17 cellular contexts compared by ENCODE assay signal in the genomic region with DNA sequence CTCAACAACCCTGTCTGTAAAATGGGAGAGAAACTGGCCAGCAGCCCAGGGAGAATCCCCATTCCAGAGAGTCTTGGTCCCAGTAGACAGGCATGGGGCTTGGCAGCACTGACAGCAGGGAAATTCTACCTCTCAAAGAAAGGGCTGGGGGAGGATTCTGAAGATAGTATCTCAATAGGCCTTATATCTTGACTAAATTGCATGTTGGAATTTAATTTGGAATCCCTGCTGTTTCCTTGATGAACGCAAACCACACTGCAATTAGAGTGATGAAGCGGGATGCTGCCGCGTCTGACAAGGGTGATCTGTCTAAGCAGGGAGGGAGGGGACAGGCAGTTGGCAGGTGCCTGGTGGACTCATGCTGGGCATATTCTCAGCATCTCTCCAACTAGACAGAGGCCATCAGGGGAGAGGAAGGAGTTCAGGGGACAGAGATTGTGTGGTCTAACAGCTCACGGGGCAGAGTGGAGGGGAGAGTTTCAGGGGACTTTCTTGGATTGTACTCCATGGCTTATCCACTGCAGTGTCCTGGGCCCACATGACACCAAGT. TPM values are rescaled to one million over a fixed set of nuclear protein-coding genes. Genes with fewer than 3 reads are reported as not detected.
DNase-seq lines count a peak whose midpoint lies in the region; ATAC-seq and TF ChIP-seq lines count a peak whose summit lies in the region.
"Had no signal": no experiment of that assay in that cellular context is flagged by ENCODE, and none has a peak within 500 bp of the region (broad histone marks: within the 10 kb centered on the region; RNA-seq: fewer than 3 reads in every experiment).

No MANE protein-coding gene starts in this region.

- TF ChIP-seq POLR2A in vagina (IDR thresholded peaks at IDR 0.05): no peak

- H3K9me3 ChIP-seq in SK-N-SH (no peaks in the 10 kb centered on the region), vagina (no peaks in the 10 kb centered on the region)

- H3K27ac ChIP-seq in SK-N-SH (ENCODE audit: low read depth in 2 of 2, low read length in 1 of 2) (no peak overlapping the region), vagina (no peak overlapping the region)
- H3K27ac ChIP-seq: HL-60 had no signal

- WGBS in SK-N-SH (ENCODE audit: low lambda C conversion rate): 78% methylated on average over 4 of the region's 5 CpGs

- no peaks in the 10 kb centered on the region for H3F3A ChIP-seq in SK-N-SH (replicated peaks; ENCODE audit: insufficient read depth)

- no peaks in the 10 kb centered on the region for H3K79me2 ChIP-seq in SK-N-SH (ENCODE audit: insufficient read depth)

- H3K9me2 ChIP-seq in SK-N-SH: no peaks in the 10 kb centered on the region

- no peak overlapping the region for H3K9ac ChIP-seq in SK-N-SH

- POLR2A ChIA-PET in SK-N-SH (lab: Yijun Ruan, JAX): no interaction called here

- H3K27me3 ChIP-seq in SK-N-SH (ENCODE audit: insufficient read depth) (no peaks in the 10 kb centered on the region), vagina (no peaks in the 10 kb centered on the region)

- TF ChIP-seq CTCF in SK-N-SH (IDR thresholded peaks at IDR 0.05) (no peak), vagina (IDR thresholded peaks at IDR 0.05) (no peak)

- H3K36me3 ChIP-seq in SK-N-SH (replicated peaks in 1 of 2; ENCODE audit: control insufficient read depth in 1 of 2, insufficient read depth in 2 of 2, low read length in 1 of 2): no peaks in the 10 kb centered on the region
- no peaks in the 10 kb centered on the region for H3K36me3 ChIP-seq in vagina

- H3K4me3 ChIP-seq in SK-N-SH (ENCODE audit: low read depth in 2 of 2, low read length in 1 of 2): no peak overlapping the region
- H3K4me3 ChIP-seq in vagina: no peak overlapping the region

- no peak for TF ChIP-seq RAD21 in SK-N-SH (IDR thresholded peaks at IDR 0.05; ENCODE audit: low read length)

- DNase-seq in SK-N-SH (peak; percentile 39), NCI-H2227 (lab: John Stamatoyannopoulos, UW; ENCODE audit: unreplicated experiment) (peak; percentile 80), cerebellar cortex (ENCODE audit: low spot score) (peak; percentile 66), vagina (ENCODE audit: extremely low spot score in 2 of 2) (no peak), pons (ENCODE audit: low spot score) (no peak)
- DNase-seq in stimulated activated CD4-positive, alpha-beta T cell treated with anti-CD3 and anti-CD28 coated beads, Interleukin-4, amount 100 ng/mL, for 24 hours: no peak
- DNase-seq: Calu3; CD4-positive, CD25-positive, alpha-beta regulatory T cell; DMS79 treated with DMSO at 0.1 percent for 48 hours; H9; NCI-H1105; NK-92 treated with Interleukin-12 subunit alpha and Interleukin-12 subunit beta, amount 100 ng/mL, for 24 hours; RPMI8226; SIG-M5; T-helper 2 cell had no signal

- TF ChIP-seq EP300 in SK-N-SH (IDR thresholded peaks at IDR 0.05; ENCODE audit: borderline replicate concordance in 1 of 2, low read depth in 1 of 2, low read length in 1 of 2): peak in 1 of 2 experiments; percentile 43; a peak in 1 of 4 replicates

- peaks cover 0 to 4% of the 10 kb centered on the region in 2 experiments; a peak in 1 of 4 replicates for H3K4me1 ChIP-seq in SK-N-SH (ENCODE audit: control insufficient read depth in 1 of 2, insufficient read depth in 2 of 2, low read depth in 1 of 2, low read length in 1 of 2)
- no peaks in the 10 kb centered on the region for H3K4me1 ChIP-seq in vagina

- H2AFZ ChIP-seq in SK-N-SH (ENCODE audit: low read depth): no peak overlapping the region

- CTCF ChIA-PET in SK-N-SH (lab: Yijun Ruan, JAX): interaction anchor here (0.8 to 2.4 kb wide), 8 partner anchors 7 to 419 kb away, joined by 3 to 7 read pairs (median 6); no protein-coding TSS in a partner anchor

- H4K20me1 ChIP-seq in SK-N-SH (ENCODE audit: insufficient read depth): no peaks in the 10 kb centered on the region

- ATAC-seq in SK-N-SH treated with all-trans-retinoic acid at 6 μM for 48 hours: no peak

- intact Hi-C loops in vagina (cut with DNase I): no loop called here

- no peak overlapping the region for H3K4me2 ChIP-seq in SK-N-SH

TF ChIP-seq in SK-N-SH, 30 proteins besides CTCF, POLR2A, EP300 and RAD21:
- TF ChIP-seq FOXJ3 (CRISPR knock-in tag; IDR thresholded peaks at IDR 0.05): 0 out of 2 replicates have a peak, but pooled peaks have one; percentile 19
- TF ChIP-seq NFIC (IDR thresholded peaks at IDR 0.05; ENCODE audit: borderline replicate concordance): no peak
- peak; percentile 78; the same call in 1 of the 2 replicates for TF ChIP-seq RCOR1 (IDR thresholded peaks at IDR 0.05; ENCODE audit: low read length)
- no peak for TF ChIP-seq FOXM1 (IDR thresholded peaks at IDR 0.05; ENCODE audit: low read depth)
- peak; percentile 79 for TF ChIP-seq GATA2 (CRISPR knock-in tag; IDR thresholded peaks at IDR 0.05)
TF ChIP-seq in SK-N-SH: peak in this region for 3.

TF ChIP-seq in SK-N-SH treated with all-trans-retinoic acid at 6 μM for 48 hours, 23 proteins besides CTCF, POLR2A, EP300 and RAD21 (continues in another document):
- TF ChIP-seq ZC3H10 (CRISPR knock-in tag; IDR thresholded peaks at IDR 0.05): no peak
- no peak for TF ChIP-seq RARB (CRISPR knock-in tag; IDR thresholded peaks at IDR 0.05)
- no peak for TF ChIP-seq PPARA (CRISPR knock-in tag; IDR thresholded peaks at IDR 0.05; ENCODE audit: borderline replicate concordance)
- TF ChIP-seq, protein P1, sequence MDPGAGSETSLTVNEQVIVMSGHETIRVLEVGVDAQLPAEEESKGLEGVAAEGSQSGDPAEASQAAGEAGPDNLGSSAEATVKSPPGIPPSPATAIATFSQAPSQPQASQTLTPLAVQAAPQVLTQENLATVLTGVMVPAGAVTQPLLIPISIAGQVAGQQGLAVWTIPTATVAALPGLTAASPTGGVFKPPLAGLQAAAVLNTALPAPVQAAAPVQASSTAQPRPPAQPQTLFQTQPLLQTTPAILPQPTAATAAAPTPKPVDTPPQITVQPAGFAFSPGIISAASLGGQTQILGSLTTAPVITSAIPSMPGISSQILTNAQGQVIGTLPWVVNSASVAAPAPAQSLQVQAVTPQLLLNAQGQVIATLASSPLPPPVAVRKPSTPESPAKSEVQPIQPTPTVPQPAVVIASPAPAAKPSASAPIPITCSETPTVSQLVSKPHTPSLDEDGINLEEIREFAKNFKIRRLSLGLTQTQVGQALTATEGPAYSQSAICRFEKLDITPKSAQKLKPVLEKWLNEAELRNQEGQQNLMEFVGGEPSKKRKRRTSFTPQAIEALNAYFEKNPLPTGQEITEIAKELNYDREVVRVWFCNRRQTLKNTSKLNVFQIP (CRISPR knock-in tag; IDR thresholded peaks at IDR 0.05; ENCODE audit: borderline replicate concordance, low read depth): no peak
- no peak for TF ChIP-seq CSDC2 (CRISPR knock-in tag; IDR thresholded peaks at IDR 0.05)
- TF ChIP-seq, protein P2, sequence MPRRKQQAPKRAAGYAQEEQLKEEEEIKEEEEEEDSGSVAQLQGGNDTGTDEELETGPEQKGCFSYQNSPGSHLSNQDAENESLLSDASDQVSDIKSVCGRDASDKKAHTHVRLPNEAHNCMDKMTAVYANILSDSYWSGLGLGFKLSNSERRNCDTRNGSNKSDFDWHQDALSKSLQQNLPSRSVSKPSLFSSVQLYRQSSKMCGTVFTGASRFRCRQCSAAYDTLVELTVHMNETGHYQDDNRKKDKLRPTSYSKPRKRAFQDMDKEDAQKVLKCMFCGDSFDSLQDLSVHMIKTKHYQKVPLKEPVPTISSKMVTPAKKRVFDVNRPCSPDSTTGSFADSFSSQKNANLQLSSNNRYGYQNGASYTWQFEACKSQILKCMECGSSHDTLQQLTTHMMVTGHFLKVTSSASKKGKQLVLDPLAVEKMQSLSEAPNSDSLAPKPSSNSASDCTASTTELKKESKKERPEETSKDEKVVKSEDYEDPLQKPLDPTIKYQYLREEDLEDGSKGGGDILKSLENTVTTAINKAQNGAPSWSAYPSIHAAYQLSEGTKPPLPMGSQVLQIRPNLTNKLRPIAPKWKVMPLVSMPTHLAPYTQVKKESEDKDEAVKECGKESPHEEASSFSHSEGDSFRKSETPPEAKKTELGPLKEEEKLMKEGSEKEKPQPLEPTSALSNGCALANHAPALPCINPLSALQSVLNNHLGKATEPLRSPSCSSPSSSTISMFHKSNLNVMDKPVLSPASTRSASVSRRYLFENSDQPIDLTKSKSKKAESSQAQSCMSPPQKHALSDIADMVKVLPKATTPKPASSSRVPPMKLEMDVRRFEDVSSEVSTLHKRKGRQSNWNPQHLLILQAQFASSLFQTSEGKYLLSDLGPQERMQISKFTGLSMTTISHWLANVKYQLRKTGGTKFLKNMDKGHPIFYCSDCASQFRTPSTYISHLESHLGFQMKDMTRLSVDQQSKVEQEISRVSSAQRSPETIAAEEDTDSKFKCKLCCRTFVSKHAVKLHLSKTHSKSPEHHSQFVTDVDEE (CRISPR knock-in tag; IDR thresholded peaks at IDR 0.05): no peak
- no peak for TF ChIP-seq ZNF565 (CRISPR knock-in tag; conservative IDR thresholded peaks at IDR 0.05; ENCODE audit: low read depth)
- TF ChIP-seq ESRRG (CRISPR knock-in tag; IDR thresholded peaks at IDR 0.05): no peak
- TF ChIP-seq, protein P3, sequence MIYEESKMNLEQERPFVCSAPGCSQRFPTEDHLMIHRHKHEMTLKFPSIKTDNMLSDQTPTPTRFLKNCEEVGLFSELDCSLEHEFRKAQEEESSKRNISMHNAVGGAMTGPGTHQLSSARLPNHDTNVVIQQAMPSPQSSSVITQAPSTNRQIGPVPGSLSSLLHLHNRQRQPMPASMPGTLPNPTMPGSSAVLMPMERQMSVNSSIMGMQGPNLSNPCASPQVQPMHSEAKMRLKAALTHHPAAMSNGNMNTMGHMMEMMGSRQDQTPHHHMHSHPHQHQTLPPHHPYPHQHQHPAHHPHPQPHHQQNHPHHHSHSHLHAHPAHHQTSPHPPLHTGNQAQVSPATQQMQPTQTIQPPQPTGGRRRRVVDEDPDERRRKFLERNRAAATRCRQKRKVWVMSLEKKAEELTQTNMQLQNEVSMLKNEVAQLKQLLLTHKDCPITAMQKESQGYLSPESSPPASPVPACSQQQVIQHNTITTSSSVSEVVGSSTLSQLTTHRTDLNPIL (CRISPR knock-in tag; IDR thresholded peaks at IDR 0.05; ENCODE audit: low read depth): no peak
- TF ChIP-seq ZNF8 (CRISPR knock-in tag; IDR thresholded peaks at IDR 0.05): no peak

RNA-seq across cellular contexts. Expression of a gene that starts 48.4 kb away (rescaled TPM):
- polyA plus RNA-seq in SK-N-SH (2012; rRNA removed): 44.2 and 48.2 TPM in 2 replicates
- polyA plus RNA-seq in SK-N-SH (2012; cell fraction: cytosol; rRNA removed): 33.6 and 40.0 TPM in 2 replicates
- polyA plus RNA-seq in SK-N-SH (2012; cell fraction: nucleus; rRNA removed): 50.2 and 59.4 TPM in 2 replicates
- total RNA-seq in vagina: 22.6 TPM

RNA-seq across cellular contexts. Expression of a gene that starts 55.3 kb away (rescaled TPM):
- polyA plus RNA-seq in SK-N-SH (2012; rRNA removed): 0.29 and 0.46 TPM in 2 replicates
- 0.24 and 0.26 TPM in 2 replicates for polyA plus RNA-seq in SK-N-SH (2012; cell fraction: cytosol; rRNA removed)
- polyA plus RNA-seq in SK-N-SH (2012; cell fraction: nucleus; rRNA removed): 1.0 and 2.1 TPM in 2 replicates
- total RNA-seq in vagina: 27.5 TPM

Comparison
In these comparisons a context has a peak if more than half of its experiments do, and no peak if none do; other contexts are left out.
1. DNase-seq: peak in SK-N-SH (single experiment), NCI-H2227 (single experiment) and cerebellar cortex (single experiment); none in vagina (0 of 2), pons (single experiment) and stimulated activated CD4-positive, alpha-beta T cell treated with anti-CD3 and anti-CD28 coated beads, Interleukin-4, amount 100 ng/mL, for 24 hours (single experiment).